In the genomic region with DNA sequence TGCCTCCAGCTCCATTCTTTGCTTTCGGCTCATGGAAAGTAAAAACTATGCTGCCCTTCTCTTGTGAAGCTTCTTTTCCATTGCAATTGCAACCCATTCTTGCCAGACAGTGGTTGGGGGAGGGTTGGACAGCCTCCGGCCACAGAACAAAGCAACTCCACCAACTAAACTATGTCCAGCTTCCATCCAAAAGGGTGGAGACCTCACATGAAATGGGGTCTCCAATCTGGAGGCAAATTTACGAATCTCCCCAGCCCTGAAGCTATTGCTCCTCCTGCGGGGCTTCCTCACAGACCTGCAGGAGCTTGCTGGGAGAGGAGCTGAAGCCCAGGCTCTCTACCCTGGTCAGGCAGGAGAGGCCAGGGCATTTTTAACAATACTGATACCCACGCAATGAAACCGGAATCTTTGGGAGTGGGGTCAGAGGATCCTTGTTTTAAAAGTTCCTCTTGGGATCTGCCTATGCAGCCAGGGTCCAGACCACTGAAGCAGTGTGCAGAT, we compare ENCODE assay signal across 8 cellular contexts. TPM values are rescaled to one million over a fixed set of nuclear protein-coding genes. Genes with fewer than 3 reads are reported as not detected.
DNase-seq lines count a peak whose midpoint lies in the region; ATAC-seq, FAIRE-seq and TF ChIP-seq lines count a peak whose summit lies in the region.

No MANE protein-coding gene starts in this region.

- H4K20me1 ChIP-seq in astrocyte (ENCODE audit: insufficient read depth, low read length) = no peaks in the 10 kb centered on the region

- no peak for TF ChIP-seq POLR2A in heart left ventricle (IDR thresholded peaks at IDR 0.05)

- H3K27ac Mint-ChIP-seq in astrocyte (ENCODE audit: unreplicated experiment) = no peak overlapping the region

- H3K79me2 ChIP-seq in astrocyte (ENCODE audit: insufficient read depth, low read length) = no peaks in the 10 kb centered on the region

- peak overlapping the region; percentile 95 for H2AFZ ChIP-seq in astrocyte (ENCODE audit: low read depth, low read length)

- H3K27me3 Mint-ChIP-seq in astrocyte (ENCODE audit: low read depth, unreplicated experiment) = peaks cover 7% of the 10 kb centered on the region

- peak overlapping the region; percentile 63 for H3K4me3 ChIP-seq in AG09309 (ENCODE audit: control insufficient read depth, low read depth, low read length)
- H3K4me3 ChIP-seq in astrocyte (ENCODE audit: insufficient read depth, low read depth, low read length) = peak overlapping the region; percentile 48
- peak overlapping the region; percentile 11 to 72 (median 58) for H3K4me3 ChIP-seq in heart left ventricle
- peak overlapping the region; percentile 73 to 75 for H3K4me3 ChIP-seq in neutrophil (ENCODE audit: low read depth in 1 of 2, low read length in 1 of 2)

- intact Hi-C loops in heart left ventricle (cut with DNase I) = loop anchor here in 9 of 10 donors (2.0 to 10.0 kb wide), 8 partner anchors 40 to 145 kb away; a partner anchor contains a TSS

- WGBS in heart left ventricle, 4 donors = 27 to 45% (median 30%) methylated on average over 4 to 6 of the region's 6 CpGs

- H3K4me2 ChIP-seq in astrocyte (ENCODE audit: low read length) = peak overlapping the region; percentile 83

- no peaks in the 10 kb centered on the region for H3K36me3 Mint-ChIP-seq in astrocyte (ENCODE audit: low read depth, unreplicated experiment)

- H3K36me3 ChIP-seq in astrocyte (ENCODE audit: insufficient read depth, low read length) = no peaks in the 10 kb centered on the region
- H3K36me3 ChIP-seq in heart left ventricle = peaks cover 0 to 16% (median 0%) of the 10 kb centered on the region in 9 donors
- H3K36me3 ChIP-seq in neutrophil = no peaks in the 10 kb centered on the region

- H3K9ac ChIP-seq in astrocyte (ENCODE audit: low read length) = peak overlapping the region; percentile 28

- H3K27ac ChIP-seq in astrocyte (ENCODE audit: low read depth, low read length) = no peak overlapping the region
- H3K27ac ChIP-seq in heart left ventricle = peak overlapping the region; percentile 16 to 90 (median 82)
- H3K27ac ChIP-seq in neutrophil = no peak overlapping the region

- FAIRE-seq in astrocyte (lab: Jason Lieb, UNC) (no peak), RCC 7860 (lab: Jason Lieb, UNC) (no peak)

- peaks cover 9% of the 10 kb centered on the region for H3K4me1 Mint-ChIP-seq in astrocyte (ENCODE audit: low read depth, unreplicated experiment)

- peak; percentile 6 to 50 (median 49) for ATAC-seq in heart left ventricle

- H3K27me3 ChIP-seq in astrocyte (ENCODE audit: insufficient read depth, low read length) (peaks cover 12% of the 10 kb centered on the region), heart left ventricle (peaks cover 0 to 4% (median 0%) of the 10 kb centered on the region in 9 donors), neutrophil (peaks cover 22% of the 10 kb centered on the region)

- no peak overlapping the region for H3K4me3 Mint-ChIP-seq in astrocyte (ENCODE audit: unreplicated experiment)

- H3K4me1 ChIP-seq in astrocyte (ENCODE audit: insufficient read depth, low read length) (peaks cover 10% of the 10 kb centered on the region), heart left ventricle (peaks cover 0 to 35% (median 16%) of the 10 kb centered on the region in 12 donors), neutrophil (ENCODE audit: control insufficient read depth in 1 of 2, insufficient read depth in 1 of 2, low read depth in 1 of 2, low read length in 1 of 2) (peaks cover 21 to 22% of the 10 kb centered on the region in 2 experiments)

- H3K9me3 ChIP-seq in astrocyte (ENCODE audit: insufficient read depth, low read depth, low read length) (no peaks in the 10 kb centered on the region), heart left ventricle (peaks cover 0 to 12% (median 0%) of the 10 kb centered on the region in 12 donors), neutrophil (no peaks in the 10 kb centered on the region)

- H3K9me3 Mint-ChIP-seq in astrocyte (ENCODE audit: unreplicated experiment) = peaks cover 4% of the 10 kb centered on the region

- TF ChIP-seq CTCF in AG09309 (IDR thresholded peaks at IDR 0.05; ENCODE audit: control insufficient read depth, insufficient read depth, low read depth, low read length, missing control alignments) (no peak), astrocyte (IDR thresholded peaks at IDR 0.05; ENCODE audit: insufficient read depth, low read depth, low read length) (no peak), heart left ventricle (IDR thresholded peaks at IDR 0.05) (no peak), neutrophil (IDR thresholded peaks at IDR 0.05) (no peak)

- DNase-seq in AG09309 (ENCODE audit: low read depth) (no peak), astrocyte (ENCODE audit: low read depth) (no peak), heart left ventricle (no peak), SKM-1 treated with dmso at 0.1 percent for 144 hours (lab: John Stamatoyannopoulos, UW; ENCODE audit: unreplicated experiment) (no peak), RCC 7860 (ENCODE audit: low spot score) (no peak), NCI-H1417 treated with DMSO at 0.1 percent for 48 hours (lab: John Stamatoyannopoulos, UW) (no peak), NCI-H510A treated with DMSO at 0.1 percent for 48 hours (lab: John Stamatoyannopoulos, UW) (no peak)

RNA-seq across cellular contexts. Expression of a gene that starts 0.6 kb away (rescaled TPM):
- total RNA-seq in astrocyte = 0.82 and 0.91 TPM in 2 replicates
- 100 to 1,000 TPM; 191 to 561 (median 259) TPM for total RNA-seq in heart left ventricle
- 100 to 1,000 TPM in 1 of 2 donors, 10 to 100 TPM in 1; 97.5 to 189 TPM for polyA plus RNA-seq in heart left ventricle

RNA-seq across cellular contexts. Expression of a gene that starts 52.0 kb away (rescaled TPM):
- total RNA-seq in astrocyte (55.9 and 62.3 TPM in 2 replicates), heart left ventricle (100 to 1,000 TPM in 7 of 9 donors, 10 to 100 TPM in 2; 73.1 to 128 (median 104) TPM)
- 100 to 1,000 TPM in 1 of 2 donors, 10 to 100 TPM in 1; 40.3 to 118 TPM for polyA plus RNA-seq in heart left ventricle

Comparison
In these comparisons a context has a peak if more than half of its experiments do, and no peak if none do; other contexts are left out.
1. H3K27ac ChIP-seq: peak in heart left ventricle (12 of 12); none in astrocyte (single experiment) and neutrophil (single experiment).
2. RNA of a gene that starts 0.6 kb away (total RNA-seq): 191 to 561 TPM in heart left ventricle; 0.82 to 0.91 TPM in astrocyte; every median in the first group is over 100 times any median in the second.
3. Peak in every context shown above with its lines, with median percentiles within 50 percentile points of each other: H3K4me3 ChIP-seq.